Comparison of ENCODE assay signal across 18 cellular contexts in the genomic region with DNA sequence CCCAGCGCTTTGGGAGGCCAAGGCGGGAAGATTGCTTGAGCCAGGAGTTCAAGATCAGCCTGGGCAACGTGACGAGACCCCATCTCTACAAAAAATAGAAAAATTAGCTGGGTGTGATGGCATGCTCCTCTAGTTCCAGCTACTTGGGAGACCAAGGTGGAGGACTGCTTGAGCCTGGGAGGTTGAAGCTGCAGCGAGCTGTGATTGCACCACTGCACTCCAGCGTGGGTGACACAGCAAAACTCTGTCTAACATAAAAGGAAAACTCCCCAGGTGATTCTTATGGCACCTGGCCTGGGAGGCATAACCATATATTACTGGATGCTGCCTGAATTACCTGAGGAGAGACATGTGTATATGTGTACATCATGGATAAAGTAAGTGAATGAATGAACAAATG. TPM values are rescaled to one million over a fixed set of nuclear protein-coding genes. Genes with fewer than 3 reads are reported as not detected.
A peak's percentile ranks its signal among the peaks of the same experiment; 100 is the strongest.
DNase-seq lines count a peak whose midpoint lies in the region; ATAC-seq and TF ChIP-seq lines count a peak whose summit lies in the region.
"Had no signal": no experiment of that assay in that cellular context is flagged by ENCODE, and none has a peak within 500 bp of the region (broad histone marks: within the 10 kb centered on the region; RNA-seq: fewer than 3 reads in every experiment).

No MANE protein-coding gene starts in this region.

- H3K9me3 Mint-ChIP-seq in endodermal cell: no peaks in the 10 kb centered on the region
- peaks cover 7% of the 10 kb centered on the region for H3K9me3 Mint-ChIP-seq in neural progenitor cell

- ATAC-seq in right cardiac atrium: no peak
- ATAC-seq in left ventricle myocardium superior: no peak
- ATAC-seq in HG02610 (IDR thresholded peaks at IDR 0.05; ENCODE audit: unreplicated experiment): no peak
- ATAC-seq: A549, K562, PC-3 had no signal

- no peak for TF ChIP-seq CTCF in endodermal cell (conservative IDR thresholded peaks at IDR 0.05)
- TF ChIP-seq CTCF in neural progenitor cell (IDR thresholded peaks at IDR 0.05): no peak

- peak overlapping the region; percentile 13 for H3K27ac ChIP-seq in right cardiac atrium (ENCODE audit: low read length)
- H3K27ac ChIP-seq in endodermal cell (ENCODE audit: low read depth, low read length): no peak overlapping the region
- H3K27ac ChIP-seq in neural progenitor cell: no peak overlapping the region
- H3K27ac ChIP-seq: SJSA1 had no signal

- no peak overlapping the region for H3K4me2 ChIP-seq in neural progenitor cell
- H3K4me2 ChIP-seq: A549 had no signal

- intact Hi-C loops in right cardiac atrium (cut with DNase I): no loop called here
- intact Hi-C loops in left ventricle myocardium superior (cut with micrococcal nuclease): no loop called here

- H3K27me3 ChIP-seq in right cardiac atrium (ENCODE audit: control insufficient read depth, insufficient read depth) (no peaks in the 10 kb centered on the region), endodermal cell (ENCODE audit: control insufficient read depth, insufficient read depth, low read length, poor library complexity, severe bottlenecking) (no peaks in the 10 kb centered on the region), neural progenitor cell (no peaks in the 10 kb centered on the region)
- H3K27me3 ChIP-seq: SJSA1 had no signal

- peaks cover 85% of the 10 kb centered on the region for H3K79me2 ChIP-seq in neural progenitor cell (ENCODE audit: low read depth)

- H3K4me1 ChIP-seq in right cardiac atrium (ENCODE audit: control insufficient read depth, insufficient read depth, low read length): peaks cover 29% of the 10 kb centered on the region
- peaks cover 8% of the 10 kb centered on the region for H3K4me1 ChIP-seq in endodermal cell (ENCODE audit: control insufficient read depth, insufficient read depth, low read length)
- peaks cover 39% of the 10 kb centered on the region for H3K4me1 ChIP-seq in neural progenitor cell

- H3K9me3 ChIP-seq in right cardiac atrium (ENCODE audit: control insufficient read depth, low read length) (no peaks in the 10 kb centered on the region), endodermal cell (ENCODE audit: control insufficient read depth, low read length) (no peaks in the 10 kb centered on the region), neural progenitor cell (ENCODE audit: low read depth) (no peaks in the 10 kb centered on the region)
- H3K9me3 ChIP-seq: A549, SJSA1 had no signal

- H3K36me3 ChIP-seq in endodermal cell (ENCODE audit: control insufficient read depth, insufficient read depth, low read length): peaks cover 4% of the 10 kb centered on the region
- H3K36me3 ChIP-seq in neural progenitor cell: no peaks in the 10 kb centered on the region
- H3K36me3 ChIP-seq: SJSA1 had no signal

- 88% methylated on average over 6 of the region's 6 CpGs for WGBS in right cardiac atrium
- 90 to 91% methylated on average over 5 to 6 of the region's 6 CpGs for WGBS in endodermal cell (ENCODE audit: insufficient coverage in 1 of 2, insufficient read length in 1 of 2), 2 experiments

- H3K4me1 Mint-ChIP-seq in endodermal cell (peaks cover 45% of the 10 kb centered on the region), neural progenitor cell (peaks cover 55% of the 10 kb centered on the region)

- peaks cover 50% of the 10 kb centered on the region for H3F3A ChIP-seq in neural progenitor cell (ENCODE audit: low read depth)

- peaks cover 76% of the 10 kb centered on the region for H4K20me1 ChIP-seq in neural progenitor cell (ENCODE audit: low read depth)

- H3K4me3 Mint-ChIP-seq in endodermal cell: no peak overlapping the region
- no peak overlapping the region for H3K4me3 Mint-ChIP-seq in neural progenitor cell

- no peaks in the 10 kb centered on the region for H3K27me3 Mint-ChIP-seq in endodermal cell (ENCODE audit: insufficient read depth)
- H3K27me3 Mint-ChIP-seq in neural progenitor cell (ENCODE audit: insufficient read depth, low read depth): peaks cover 4% of the 10 kb centered on the region

- no peak overlapping the region for H2AFZ ChIP-seq in neural progenitor cell (replicated peaks)

- H3K36me3 Mint-ChIP-seq in endodermal cell (ENCODE audit: low read depth) (peaks cover 3% of the 10 kb centered on the region), neural progenitor cell (no peaks in the 10 kb centered on the region)

- DNase-seq in right cardiac atrium: no peak
- DNase-seq in left ventricle myocardium superior: no peak
- DNase-seq in endodermal cell: no peak
- no peak for DNase-seq in neural progenitor cell (ENCODE audit: low spot score)
- no peak for DNase-seq in NCI-H1694 (lab: John Stamatoyannopoulos, UW)
- DNase-seq in activated CD4-positive, alpha-beta T cell treated with anti-CD3 and anti-CD28 coated beads for 48 hours: no peak
- DNase-seq: DMS79, MV-4-11, NCI-H187, NCI-H2107, NCI-H510A treated with DMSO at 0.1 percent for 48 hours, NCI-H82, PC-3 had no signal

- peak overlapping the region; percentile 42 for H3K27ac Mint-ChIP-seq in endodermal cell
- H3K27ac Mint-ChIP-seq in neural progenitor cell: peak overlapping the region; percentile 42

- H3K9ac ChIP-seq in endodermal cell (ENCODE audit: extremely low read depth, low read length, poor library complexity, severe bottlenecking) (no peak overlapping the region), neural progenitor cell (no peak overlapping the region)

- no peak overlapping the region for H3K4me3 ChIP-seq in right cardiac atrium (ENCODE audit: low read length)
- H3K4me3 ChIP-seq in endodermal cell (ENCODE audit: low read length): no peak overlapping the region
- no peak overlapping the region for H3K4me3 ChIP-seq in neural progenitor cell
- H3K4me3 ChIP-seq: A549, K562, SJSA1 had no signal

RNA-seq across cellular contexts. Expression of gene KIAA1671, which starts 29.1 kb away (rescaled TPM):
- total RNA-seq in right cardiac atrium (10 to 100 TPM; 17.3 to 24.0 (median 20.3) TPM), left ventricle myocardium superior (11.6 TPM), endodermal cell (10 to 100 TPM; 38.8 to 43.7 TPM), neural progenitor cell (ENCODE audit: low replicate concordance) (17.3 and 24.2 TPM in 2 replicates)
- 7.5 TPM for polyA plus RNA-seq in right cardiac atrium
- polyA plus RNA-seq in endodermal cell (2013, experiment 1 of 2): 8.8 TPM
- polyA plus RNA-seq in endodermal cell (2013, experiment 2 of 2): 9.4 TPM

RNA-seq across cellular contexts. Expression of gene LHFPL7, which starts 35.2 kb away (rescaled TPM):
- total RNA-seq in right cardiac atrium (not detected), left ventricle myocardium superior (not detected), endodermal cell (not detected), neural progenitor cell (ENCODE audit: low replicate concordance) (not detected in 2 replicates)
- not detected for polyA plus RNA-seq in right cardiac atrium
- not detected for polyA plus RNA-seq in endodermal cell (2013, experiment 1 of 2)
- polyA plus RNA-seq in endodermal cell (2013, experiment 2 of 2): not detected
- total RNA-seq: H4, K562, PC-3 had no signal
- polyA plus RNA-seq: A549, K562 had no signal
